In the genomic region with DNA sequence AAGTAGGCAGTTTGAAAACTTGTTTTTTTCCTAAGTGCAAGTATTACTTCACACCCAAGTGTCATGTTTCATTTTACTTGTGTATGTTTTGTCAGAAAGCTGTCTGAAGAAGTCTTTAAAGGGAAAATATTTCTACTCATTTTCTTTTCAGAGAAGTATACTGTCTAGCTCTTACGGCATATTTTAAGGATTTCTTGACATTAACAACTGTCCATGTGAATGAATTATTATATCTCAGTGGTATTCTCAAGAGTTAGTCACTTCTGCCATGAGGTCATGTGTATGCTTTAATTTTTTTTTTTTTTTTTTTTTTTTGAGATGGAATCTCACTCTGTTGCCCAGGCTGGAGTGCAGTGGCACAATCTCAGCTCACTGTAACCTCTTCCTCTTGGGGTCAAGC, we compare ENCODE assay signal across 16 cellular contexts.
"Had no signal": no experiment of that assay in that cellular context is flagged by ENCODE, and none has a peak within 500 bp of the region (broad histone marks: within the 10 kb centered on the region; RNA-seq: fewer than 3 reads in every experiment).

No MANE protein-coding gene starts in this region.

- H3K9me3 ChIP-seq: colonic mucosa, ovary, sigmoid colon, thyroid gland had no signal

- H3K36me3 ChIP-seq: cardiac muscle cell, colonic mucosa, ovary, sigmoid colon, thyroid gland had no signal

- FAIRE-seq: endometrium had no signal

- H3K27me3 ChIP-seq: cardiac muscle cell, colonic mucosa, ovary, sigmoid colon, thyroid gland had no signal

- H3K4me1 ChIP-seq: colonic mucosa, thyroid gland had no signal

- H3K4me3 ChIP-seq: cardiac muscle cell, colonic mucosa, ovary, sigmoid colon, thyroid gland had no signal

- DNase-seq: activated naive CD4-positive, alpha-beta T cell treated with anti-CD3 and anti-CD28 coated beads for 36 hours; activated naive CD8-positive, alpha-beta T cell treated with anti-CD3 and anti-CD28 coated beads, Interleukin-2, amount 50 U/mL, for 24 hours; activated T-cell treated with anti-CD3 and anti-CD28 coated beads for 4 hours; colonic mucosa; foreskin fibroblast; glutamatergic neuron; hypothalamus; kidney glomerular epithelial cell; mesendoderm; ovary; sigmoid colon; stimulated activated CD4-positive, alpha-beta T cell treated with anti-CD3 and anti-CD28 coated beads, Interleukin-2, amount 100 ng/mL, for 48 hours; stimulated activated naive B cell treated with anti-CD40 and anti-IgM and Interleukin-4, amounts not matched to agents 10 μg/mL and 1 μg/mL and 100 μg/mL, for 72 hours; thyroid gland had no signal
